30 cellular contexts compared by ENCODE assay signal in genomic region chr6:143376861-143377260, GRCh38.
"Had no signal": no experiment of that assay in that cellular context is flagged by ENCODE, and none has a peak within 500 bp of the region (broad histone marks: within the 10 kb centered on the region; RNA-seq: fewer than 3 reads in every experiment).

No MANE protein-coding gene starts in this region.

- H3K4me3 ChIP-seq: PC-9, SJCRH30, SK-N-MC had no signal

- H3K4me1 Mint-ChIP-seq: T-cell had no signal

- DNase-seq: Kasumi-1, MM.1S, MV-4-11, NCI-H1092, NCI-H1105, NCI-H1417 treated with DMSO at 0.1 percent for 48 hours, NCI-H1436 treated with DMSO at 0.1 percent for 48 hours, NCI-H1694 treated with DMSO at 0.1 percent for 48 hours, NCI-H187 treated with DMSO at 0.1 percent for 48 hours, NCI-H2029, NCI-H2081, NCI-H2171 treated with DMSO at 0.1 percent for 48 hours, NCI-H2227 treated with DMSO at 0.1 percent for 48 hours, NCI-H446 treated with DMSO at 0.1 percent for 48 hours, NCI-H510A, NCI-H524, NCI-H526, NCI-H69, NCI-H748 treated with DMSO at 0.1 percent for 48 hours, NCI-H82, PC-9, SHP77, SIG-M5, SJCRH30, T-cell had no signal

- H3K4me2 ChIP-seq: PC-9 had no signal

- H3K36me3 Mint-ChIP-seq: T-cell had no signal

- H3K36me3 ChIP-seq: SJCRH30 had no signal

- H3K4me3 Mint-ChIP-seq: T-cell had no signal

- H2AFZ ChIP-seq: PC-9 had no signal

- ATAC-seq: Panc1, Right ventricle myocardium inferior, SK-N-SH treated with all-trans-retinoic acid at 6 μM for 48 hours, T-cell had no signal

- H3K27ac ChIP-seq: PC-9, RWPE1, SJCRH30, SK-N-MC had no signal

- H3K9me3 ChIP-seq: SJCRH30 had no signal

- H3K27ac Mint-ChIP-seq: T-cell had no signal

- H3K27me3 ChIP-seq: SJCRH30 had no signal

- H3K4me1 ChIP-seq: SJCRH30 had no signal
